8 cellular contexts compared by ENCODE assay signal in the genomic region with DNA sequence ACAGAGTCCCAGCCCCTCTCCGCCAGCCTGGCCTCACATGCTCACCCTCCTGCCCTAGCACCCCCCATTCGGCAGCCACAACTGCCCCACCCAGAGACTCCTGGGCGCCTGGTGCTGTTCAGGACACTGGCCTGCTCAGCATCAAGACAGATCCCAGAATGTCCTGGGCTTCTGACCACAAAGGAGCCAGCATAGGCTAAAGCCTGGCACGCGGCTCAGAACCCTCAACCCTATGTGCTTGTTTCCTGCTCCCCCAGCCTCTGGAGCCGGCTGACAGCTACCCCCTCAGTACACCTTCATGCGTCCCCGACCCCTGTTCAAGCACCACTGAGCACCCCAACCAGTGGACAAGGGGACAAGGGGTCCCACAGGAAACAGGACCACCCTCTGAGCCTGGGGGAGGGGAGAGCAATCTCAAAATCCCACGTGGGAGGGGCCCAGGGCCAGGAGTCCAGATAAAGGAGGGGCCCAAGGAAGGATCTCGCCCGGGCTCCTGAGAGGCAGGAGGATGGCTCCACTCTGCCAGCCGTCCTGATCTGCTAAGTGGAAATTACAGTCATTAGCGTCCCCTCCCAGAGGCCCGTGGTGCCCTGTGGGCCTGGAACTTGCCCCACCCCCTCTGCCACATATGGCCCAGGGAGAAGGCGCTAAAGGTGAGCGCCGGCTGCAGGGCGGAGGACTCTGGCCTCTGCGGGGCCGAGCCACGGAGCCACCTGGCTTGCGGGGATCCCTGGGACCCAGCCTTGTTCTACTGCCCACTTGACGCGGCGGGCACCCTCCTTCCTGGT. TPM values are rescaled to one million over a fixed set of nuclear protein-coding genes. Genes with fewer than 3 reads are reported as not detected.
DNase-seq lines count a peak whose midpoint lies in the region; ATAC-seq lines count a peak whose summit lies in the region.

No MANE protein-coding gene starts in this region.

- in situ Hi-C loops in ACHN (cut with HindIII; ENCODE audit: low pct_ligation_motif_present, low pct_unique_long_range_greater_than_20kb, low sequenced_read_pairs): no loop called here

- peaks cover under 1% of the 10 kb centered on the region for H3K4me1 ChIP-seq in thymus (ENCODE audit: control insufficient read depth, insufficient read depth, low read length)

- intact Hi-C loops in left colon (cut with DNase I, micrococcal nuclease): no loop called here

- peaks cover 46% of the 10 kb centered on the region for H3K27me3 ChIP-seq in thymus (ENCODE audit: control insufficient read depth, insufficient read depth)

- no peaks in the 10 kb centered on the region for H3K36me3 ChIP-seq in thymus (ENCODE audit: control insufficient read depth, insufficient read depth)

- H3K4me3 ChIP-seq in thymus (ENCODE audit: low read length): no peak overlapping the region

- WGBS in thymus: 83% methylated on average over 25 of the region's 25 CpGs

- H3K27ac ChIP-seq in thymus (ENCODE audit: low read depth): peak overlapping the region; percentile 66

- DNase-seq in ACHN (peak; percentile 38), HT-29 (ENCODE audit: low spot score) (peak; percentile 27), astrocyte of the hippocampus (ENCODE audit: low read depth, low spot score) (peak; percentile 58), left colon (peak; percentile 77 to 83), hypothalamus (lab: John Stamatoyannopoulos, UW) (no peak)
- DNase-seq in activated CD4-positive, CD25-positive, alpha-beta regulatory T cell treated with anti-CD3 and anti-CD28 coated beads, Interleukin-2, amount 50 U/mL, for 72 hours: no peak

- no peaks in the 10 kb centered on the region for H3K9me3 ChIP-seq in thymus (ENCODE audit: control insufficient read depth)

- ATAC-seq in left colon (peak; percentile 58), HG02870 (IDR thresholded peaks at IDR 0.05; ENCODE audit: unreplicated experiment) (no peak)

RNA-seq across cellular contexts. Expression of gene GPR132, which starts 27.1 kb away (rescaled TPM):
- total RNA-seq in HT-29 (2014; rRNA removed; shearing (Covaris generic)): not detected in 2 replicates
- 1 to 10 TPM in 1 of 2 donors, under 1 TPM in 1; 0.73 to 3.4 TPM for total RNA-seq in left colon
- polyA plus RNA-seq in thymus: 7.4 TPM

Comparison
In these comparisons a context has a peak if more than half of its experiments do, and no peak if none do; other contexts are left out.
1. DNase-seq: peak in ACHN (single experiment), HT-29 (single experiment), astrocyte of the hippocampus (single experiment) and left colon (2 of 2); none in activated CD4-positive, CD25-positive, alpha-beta regulatory T cell treated with anti-CD3 and anti-CD28 coated beads, Interleukin-2, amount 50 U/mL, for 72 hours (single experiment) and hypothalamus (0 of 51).